In the genomic region with DNA sequence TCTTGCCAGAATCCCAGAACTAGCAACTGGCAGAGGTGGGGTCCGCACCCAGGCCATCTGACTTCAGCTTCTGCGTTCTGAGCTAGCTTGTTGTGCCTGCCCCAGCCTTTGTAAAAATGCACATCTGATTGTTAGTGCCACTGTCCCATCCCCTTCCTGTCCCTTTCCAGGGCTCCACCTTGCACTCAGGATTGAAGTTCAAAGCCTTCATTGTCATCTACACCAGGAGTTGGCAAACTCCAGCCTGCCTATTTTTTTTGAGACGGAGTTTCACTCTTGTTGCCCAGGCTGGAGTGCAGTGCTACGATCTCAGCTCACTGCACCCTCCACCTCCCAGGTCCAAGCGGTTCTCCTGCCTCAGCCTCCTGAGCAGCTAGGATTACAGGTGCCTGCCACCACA, we compare ENCODE assay signal across 1 cellular context.
TF ChIP-seq lines count a peak whose summit lies in the region.

No MANE protein-coding gene starts in this region.

TF ChIP-seq in HepG2, 621 proteins besides CTCF, POLR2A, EP300 and RAD21 (continued from another document):
- peak; percentile 30; the same call in 1 of the 2 replicates for TF ChIP-seq SKIL (CRISPR knock-in tag; IDR thresholded peaks at IDR 0.05; ENCODE audit: borderline replicate concordance)
- TF ChIP-seq XBP1 (CRISPR knock-in tag; IDR thresholded peaks at IDR 0.05) = no peak
